ENCODE assay signal across 1 cellular context in genomic region chr16:24999856-25000447, GRCh38.
TF ChIP-seq lines count a peak whose summit lies in the region.

No MANE protein-coding gene starts in this region.

TF ChIP-seq in HepG2, 621 proteins besides CTCF, POLR2A, EP300 and RAD21 (continued from another document and continues in another):
- peak; percentile 66 for TF ChIP-seq ZBTB43 (CRISPR knock-in tag; conservative IDR thresholded peaks at IDR 0.05)
- peak; percentile 76; the same call in 1 of the 2 replicates for TF ChIP-seq ZNF792 (CRISPR knock-in tag; IDR thresholded peaks at IDR 0.05)
- TF ChIP-seq BCL6 (CRISPR knock-in tag; IDR thresholded peaks at IDR 0.05) = peak; percentile 70
- TF ChIP-seq KMT2A (CRISPR knock-in tag; IDR thresholded peaks at IDR 0.05) = peak; percentile 76
- TF ChIP-seq ARNTL (CRISPR knock-in tag; IDR thresholded peaks at IDR 0.05) = peak; percentile 48; the same call in 1 of the 2 replicates
- TF ChIP-seq GATAD2A (CRISPR knock-in tag; IDR thresholded peaks at IDR 0.05) = peak; percentile 89
- TF ChIP-seq NCOA1 (CRISPR knock-in tag; IDR thresholded peaks at IDR 0.05) = no peak
- peak; percentile 92 for TF ChIP-seq ZNF878 (CRISPR knock-in tag; IDR thresholded peaks at IDR 0.05)
- peak; percentile 78; the same call in 1 of the 2 replicates for TF ChIP-seq ZBTB26 (CRISPR knock-in tag; IDR thresholded peaks at IDR 0.05; ENCODE audit: borderline replicate concordance)
- peak; percentile 54 for TF ChIP-seq ELF3 (CRISPR knock-in tag; IDR thresholded peaks at IDR 0.05)
- peak; percentile 71 for TF ChIP-seq IKZF5 (CRISPR knock-in tag; IDR thresholded peaks at IDR 0.05)
- TF ChIP-seq CREM (IDR thresholded peaks at IDR 0.05) = peak; percentile 47
- TF ChIP-seq CREM (CRISPR knock-in tag; IDR thresholded peaks at IDR 0.05) = no peak
- TF ChIP-seq TFAP4 (IDR thresholded peaks at IDR 0.05; ENCODE audit: borderline replicate concordance, low read depth) = peak; percentile 23; the same call in 1 of the 2 replicates
- no peak for TF ChIP-seq SRSF1 (optimal IDR thresholded peaks at IDR 0.05; ENCODE audit: low read depth, low read length)
- no peak for TF ChIP-seq FOXP1 (IDR thresholded peaks at IDR 0.05)
- peak; percentile 90 for TF ChIP-seq FOXP1 (CRISPR knock-in tag; IDR thresholded peaks at IDR 0.05)
- no peak for TF ChIP-seq SMARCC2 (IDR thresholded peaks at IDR 0.05)
- peak; percentile 13; the same call in 1 of the 2 replicates for TF ChIP-seq ZNF710 (CRISPR knock-in tag; IDR thresholded peaks at IDR 0.05; ENCODE audit: borderline replicate concordance)
- peak; percentile 30 for TF ChIP-seq ZNF781 (CRISPR knock-in tag; IDR thresholded peaks at IDR 0.05; ENCODE audit: borderline replicate concordance, not compliant biosample characterization)
- no peak for TF ChIP-seq KDM2A (CRISPR knock-in tag; IDR thresholded peaks at IDR 0.05; ENCODE audit: borderline replicate concordance, low read depth)
- no peak for TF ChIP-seq TEF (CRISPR knock-in tag; IDR thresholded peaks at IDR 0.05)
- 0 out of 2 replicates have a peak, but pooled peaks have one; percentile 20 for TF ChIP-seq ZNF317 (CRISPR knock-in tag; IDR thresholded peaks at IDR 0.05)
- TF ChIP-seq TARDBP (CRISPR knock-in tag; IDR thresholded peaks at IDR 0.05) = peak; percentile 84
- no peak; the same call in 1 of the 2 replicates for TF ChIP-seq ZNF3 (CRISPR knock-in tag; IDR thresholded peaks at IDR 0.05)
- TF ChIP-seq LRRFIP1 (CRISPR knock-in tag; conservative IDR thresholded peaks at IDR 0.05) = no peak
- peak; percentile 60; the same call in 1 of the 2 replicates for TF ChIP-seq HOMEZ (CRISPR knock-in tag; IDR thresholded peaks at IDR 0.05; ENCODE audit: low read depth)
- 0 out of 2 replicates have a peak, but pooled peaks have one; percentile 31 for TF ChIP-seq ZNF790 (CRISPR knock-in tag; IDR thresholded peaks at IDR 0.05; ENCODE audit: borderline replicate concordance)
- TF ChIP-seq GATAD1 (CRISPR knock-in tag; IDR thresholded peaks at IDR 0.05) = peak; percentile 64; the same call in 1 of the 2 replicates
- TF ChIP-seq MAFG (CRISPR knock-in tag; IDR thresholded peaks at IDR 0.05) = no peak
- 0 out of 2 replicates have a peak, but pooled peaks have one; percentile 20 for TF ChIP-seq ZNF205 (CRISPR knock-in tag; IDR thresholded peaks at IDR 0.05)
- no peak for TF ChIP-seq XRCC5 (optimal IDR thresholded peaks at IDR 0.05; ENCODE audit: low read length)
- peak; percentile 23; the same call in 1 of the 2 replicates for TF ChIP-seq TFDP2 (CRISPR knock-in tag; IDR thresholded peaks at IDR 0.05)
- peak; percentile 42; the same call in 1 of the 2 replicates for TF ChIP-seq MIER2 (CRISPR knock-in tag; IDR thresholded peaks at IDR 0.05)
- peak; percentile 51; the same call in 1 of the 2 replicates for TF ChIP-seq MYC (CRISPR knock-in tag; IDR thresholded peaks at IDR 0.05; ENCODE audit: borderline replicate concordance)
- TF ChIP-seq AKAP8 (CRISPR knock-in tag; IDR thresholded peaks at IDR 0.05) = 0 out of 2 replicates have a peak, but pooled peaks have one; percentile 30
- peak; percentile 44; the same call in 1 of the 2 replicates for TF ChIP-seq ZNF414 (CRISPR knock-in tag; IDR thresholded peaks at IDR 0.05)
- peak; percentile 89 for TF ChIP-seq MIXL1 (CRISPR knock-in tag; IDR thresholded peaks at IDR 0.05)
- TF ChIP-seq ZNF430 (CRISPR knock-in tag; IDR thresholded peaks at IDR 0.05) = 0 out of 2 replicates have a peak, but pooled peaks have one; percentile 21
- peak; percentile 75; the same call in 1 of the 2 replicates for TF ChIP-seq ZKSCAN8 (CRISPR knock-in tag; IDR thresholded peaks at IDR 0.05; ENCODE audit: borderline replicate concordance)
- TF ChIP-seq ZNF567 (CRISPR knock-in tag; IDR thresholded peaks at IDR 0.05; ENCODE audit: borderline replicate concordance) = no peak
- 0 out of 2 replicates have a peak, but pooled peaks have one; percentile 24 for TF ChIP-seq RELA (CRISPR knock-in tag; IDR thresholded peaks at IDR 0.05)
- TF ChIP-seq ZNF12 (CRISPR knock-in tag; IDR thresholded peaks at IDR 0.05) = peak; percentile 82; the same call in 1 of the 2 replicates
- TF ChIP-seq ZNF276 (CRISPR knock-in tag; IDR thresholded peaks at IDR 0.05; ENCODE audit: low read depth) = no peak; the same call in 1 of the 2 replicates
- TF ChIP-seq CREB1 (IDR thresholded peaks at IDR 0.05) = no peak
- peak; percentile 35 for TF ChIP-seq CREB1 (CRISPR knock-in tag; IDR thresholded peaks at IDR 0.05)
- peak; percentile 86 for TF ChIP-seq SAP130 (CRISPR knock-in tag; IDR thresholded peaks at IDR 0.05; ENCODE audit: low read depth)
- peak; percentile 34; the same call in 1 of the 2 replicates for TF ChIP-seq NR2C2 (CRISPR knock-in tag; IDR thresholded peaks at IDR 0.05; ENCODE audit: borderline replicate concordance)
- TF ChIP-seq IRF9 (CRISPR knock-in tag; IDR thresholded peaks at IDR 0.05; ENCODE audit: borderline replicate concordance) = 0 out of 2 replicates have a peak, but pooled peaks have one; percentile 18
